ENCODE assay signal across 23 cellular contexts in the genomic region with DNA sequence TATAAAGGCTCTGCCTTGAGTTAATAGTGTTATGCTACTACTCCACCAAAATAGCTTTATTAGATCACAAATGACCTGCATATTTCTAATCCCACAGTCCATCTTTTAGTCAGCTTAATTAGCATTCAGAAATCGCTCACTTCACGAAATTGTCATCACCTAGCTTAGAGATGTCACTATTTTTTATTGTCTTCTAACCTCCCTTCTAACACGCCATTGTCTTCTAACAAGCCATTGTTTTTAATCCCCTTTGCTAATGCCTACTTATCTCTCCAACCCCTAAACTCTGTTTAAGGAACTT.
DNase-seq lines count a peak whose midpoint lies in the region; ATAC-seq and TF ChIP-seq lines count a peak whose summit lies in the region.
"Had no signal": no experiment of that assay in that cellular context is flagged by ENCODE, and none has a peak within 500 bp of the region (broad histone marks: within the 10 kb centered on the region; RNA-seq: fewer than 3 reads in every experiment).

No MANE protein-coding gene starts in this region.

- H3K27ac Mint-ChIP-seq in activated naive CD8-positive, alpha-beta T cell treated with anti-CD3 and anti-CD28 coated beads, Interleukin-2, amount 10 ng/mL, durations not matched to agents 7 days and 5 days, result peak overlapping the region; percentile 63
- no peak overlapping the region for H3K27ac Mint-ChIP-seq in activated naive CD8-positive, alpha-beta T cell treated with anti-CD3 and anti-CD28 coated beads, Interleukin-2, amount 50 U/mL, for 24 hours
- no peak overlapping the region for H3K27ac Mint-ChIP-seq in HFFc6
- H3K27ac Mint-ChIP-seq in activated T-helper 17 cell treated with anti-CD3 and anti-CD28 coated beads, Interleukin-2, amount 50 U/mL, for 72 hours, result peak overlapping the region; percentile 46
- H3K27ac Mint-ChIP-seq in type B pancreatic cell, result no peak overlapping the region
- H3K27ac Mint-ChIP-seq: T-helper 17 cell had no signal

- no peak overlapping the region for H3K4me3 Mint-ChIP-seq in activated naive CD8-positive, alpha-beta T cell treated with anti-CD3 and anti-CD28 coated beads, Interleukin-2, amount 10 ng/mL, durations not matched to agents 7 days and 5 days
- no peak overlapping the region for H3K4me3 Mint-ChIP-seq in activated naive CD8-positive, alpha-beta T cell treated with anti-CD3 and anti-CD28 coated beads, Interleukin-2, amount 50 U/mL, for 24 hours
- H3K4me3 Mint-ChIP-seq in HFFc6, result no peak overlapping the region
- peak overlapping the region; percentile 51 for H3K4me3 Mint-ChIP-seq in activated T-helper 17 cell treated with anti-CD3 and anti-CD28 coated beads, Interleukin-2, amount 50 U/mL, for 72 hours
- no peak overlapping the region for H3K4me3 Mint-ChIP-seq in type B pancreatic cell
- H3K4me3 Mint-ChIP-seq: activated CD4-positive, alpha-beta memory T cell treated with anti-CD3 and anti-CD28 coated beads for 36 hours had no signal

- peaks cover 27% of the 10 kb centered on the region for H3K4me1 Mint-ChIP-seq in activated naive CD8-positive, alpha-beta T cell treated with anti-CD3 and anti-CD28 coated beads, Interleukin-2, amount 10 ng/mL, durations not matched to agents 7 days and 5 days
- H3K4me1 Mint-ChIP-seq in activated naive CD8-positive, alpha-beta T cell treated with anti-CD3 and anti-CD28 coated beads, Interleukin-2, amount 50 U/mL, for 24 hours, result peaks cover 18% of the 10 kb centered on the region
- H3K4me1 Mint-ChIP-seq in HFFc6 (ENCODE audit: low read depth), result peaks cover 39% of the 10 kb centered on the region
- peaks cover 12% of the 10 kb centered on the region for H3K4me1 Mint-ChIP-seq in activated T-helper 17 cell treated with anti-CD3 and anti-CD28 coated beads, Interleukin-2, amount 50 U/mL, for 72 hours
- H3K4me1 Mint-ChIP-seq in type B pancreatic cell (ENCODE audit: unreplicated experiment), result no peaks in the 10 kb centered on the region

- H3K9me3 Mint-ChIP-seq in activated naive CD8-positive, alpha-beta T cell treated with anti-CD3 and anti-CD28 coated beads, Interleukin-2, amount 10 ng/mL, durations not matched to agents 7 days and 5 days, result peaks cover 4% of the 10 kb centered on the region
- peaks cover 13% of the 10 kb centered on the region for H3K9me3 Mint-ChIP-seq in activated naive CD8-positive, alpha-beta T cell treated with anti-CD3 and anti-CD28 coated beads, Interleukin-2, amount 50 U/mL, for 24 hours
- H3K9me3 Mint-ChIP-seq in HFFc6, result no peaks in the 10 kb centered on the region
- peaks cover 10% of the 10 kb centered on the region for H3K9me3 Mint-ChIP-seq in activated T-helper 17 cell treated with anti-CD3 and anti-CD28 coated beads, Interleukin-2, amount 50 U/mL, for 72 hours
- H3K9me3 Mint-ChIP-seq in type B pancreatic cell, result no peaks in the 10 kb centered on the region
- H3K9me3 Mint-ChIP-seq: activated CD4-positive, alpha-beta memory T cell treated with anti-CD3 and anti-CD28 coated beads for 36 hours had no signal

- no peak for DNase-seq in activated naive CD8-positive, alpha-beta T cell treated with anti-CD3 and anti-CD28 coated beads, Interleukin-2, amount 10 ng/mL, durations not matched to agents 7 days and 5 days
- no peak for DNase-seq in activated naive CD8-positive, alpha-beta T cell treated with anti-CD3 and anti-CD28 coated beads, Interleukin-2, amount 50 U/mL, for 24 hours
- DNase-seq in HFFc6, result no peak
- no peak for DNase-seq in type B pancreatic cell (ENCODE audit: extremely low spot score, unreplicated experiment)
- no peak for DNase-seq in NCI-H2196 (lab: John Stamatoyannopoulos, UW; ENCODE audit: unreplicated experiment)
- DNase-seq: activated CD4-positive, alpha-beta memory T cell treated with anti-CD3 and anti-CD28 coated beads for 36 hours; activated CD8-positive, alpha-beta memory T cell treated with anti-CD3 and anti-CD28 coated beads, Interleukin-2, amount 50 U/mL, for 48 hours; activated effector memory CD4-positive, alpha-beta T cell treated with Interleukin-2 at 50 U/mL for 16 hours; amniotic stem cell; Calu3; DMS79; dorsolateral prefrontal cortex; esophagus squamous epithelium; islet precursor cell; NCI-H2107; NCI-H446 treated with DMSO at 0.1 percent for 48 hours; NCI-H774; ovary; stimulated activated CD4-positive, alpha-beta T cell treated with anti-CD3 and anti-CD28 coated beads, Interleukin-15, amount 100 ng/mL, for 24 hours; T-helper 17 cell had no signal

- TF ChIP-seq CTCF in HFFc6 (IDR thresholded peaks at IDR 0.05), result peak; percentile 34
- peak; percentile 9 for TF ChIP-seq CTCF in type B pancreatic cell (conservative IDR thresholded peaks at IDR 0.05)

- ATAC-seq in activated naive CD8-positive, alpha-beta T cell treated with anti-CD3 and anti-CD28 coated beads, Interleukin-2, amount 10 ng/mL, durations not matched to agents 7 days and 5 days (ENCODE audit: low read depth), result no peak
- ATAC-seq in activated naive CD8-positive, alpha-beta T cell treated with anti-CD3 and anti-CD28 coated beads, Interleukin-2, amount 50 U/mL, for 24 hours, result no peak
- no peak for ATAC-seq in activated T-helper 17 cell treated with anti-CD3 and anti-CD28 coated beads, Interleukin-2, amount 50 U/mL, for 72 hours (replicated peaks)
- ATAC-seq in HG02763 (IDR thresholded peaks at IDR 0.05; ENCODE audit: unreplicated experiment), result no peak

- H3K27me3 Mint-ChIP-seq in activated naive CD8-positive, alpha-beta T cell treated with anti-CD3 and anti-CD28 coated beads, Interleukin-2, amount 10 ng/mL, durations not matched to agents 7 days and 5 days, result no peaks in the 10 kb centered on the region
- H3K27me3 Mint-ChIP-seq in activated naive CD8-positive, alpha-beta T cell treated with anti-CD3 and anti-CD28 coated beads, Interleukin-2, amount 50 U/mL, for 24 hours, result no peaks in the 10 kb centered on the region
- H3K27me3 Mint-ChIP-seq in HFFc6 (ENCODE audit: insufficient read depth) (peaks cover 2% of the 10 kb centered on the region), type B pancreatic cell (no peaks in the 10 kb centered on the region)
- H3K27me3 Mint-ChIP-seq in activated T-helper 17 cell treated with anti-CD3 and anti-CD28 coated beads, Interleukin-2, amount 50 U/mL, for 72 hours, result no peaks in the 10 kb centered on the region
- H3K27me3 Mint-ChIP-seq: activated CD4-positive, alpha-beta memory T cell treated with anti-CD3 and anti-CD28 coated beads for 36 hours had no signal

- H3K36me3 Mint-ChIP-seq in activated naive CD8-positive, alpha-beta T cell treated with anti-CD3 and anti-CD28 coated beads, Interleukin-2, amount 10 ng/mL, durations not matched to agents 7 days and 5 days, result peaks cover 8% of the 10 kb centered on the region
- peaks cover 8% of the 10 kb centered on the region for H3K36me3 Mint-ChIP-seq in activated naive CD8-positive, alpha-beta T cell treated with anti-CD3 and anti-CD28 coated beads, Interleukin-2, amount 50 U/mL, for 24 hours (ENCODE audit: low read depth)
- H3K36me3 Mint-ChIP-seq in HFFc6 (ENCODE audit: low read depth) (no peaks in the 10 kb centered on the region), type B pancreatic cell (peaks cover 5% of the 10 kb centered on the region)
- no peaks in the 10 kb centered on the region for H3K36me3 Mint-ChIP-seq in activated T-helper 17 cell treated with anti-CD3 and anti-CD28 coated beads, Interleukin-2, amount 50 U/mL, for 72 hours (ENCODE audit: low read depth)
- H3K36me3 Mint-ChIP-seq: activated CD4-positive, alpha-beta memory T cell treated with anti-CD3 and anti-CD28 coated beads for 36 hours; stimulated activated effector memory CD8-positive, alpha-beta T cell treated with anti-CD3 and anti-CD28 coated beads, Interleukin-12 subunit alpha, Interleukin-12 subunit beta, amount 100 ng/mL, for 72 hours had no signal

- POLR2A ChIA-PET in activated naive CD8-positive, alpha-beta T cell treated with anti-CD3 and anti-CD28 coated beads, Interleukin-2, amount 10 ng/mL, durations not matched to agents 7 days and 5 days (lab: Charles Lee), result interaction anchor here (1.3 to 2.4 kb wide), 2 partner anchors 66 to 122 kb away, joined by 3 to 21 read pairs; no protein-coding TSS in a partner anchor

Comparison
In these comparisons a context has a peak if more than half of its experiments do, and no peak if none do; other contexts are left out.
1. H3K27ac Mint-ChIP-seq: peak in activated naive CD8-positive, alpha-beta T cell treated with anti-CD3 and anti-CD28 coated beads, Interleukin-2, amount 10 ng/mL, durations not matched to agents 7 days and 5 days (single experiment) and activated T-helper 17 cell treated with anti-CD3 and anti-CD28 coated beads, Interleukin-2, amount 50 U/mL, for 72 hours (single experiment); none in activated naive CD8-positive, alpha-beta T cell treated with anti-CD3 and anti-CD28 coated beads, Interleukin-2, amount 50 U/mL, for 24 hours (single experiment), HFFc6 (single experiment) and type B pancreatic cell (single experiment).